Comparison of ENCODE assay signal across 19 cellular contexts in genomic region chr16:89146211-89147005, GRCh38. TPM values are rescaled to one million over a fixed set of nuclear protein-coding genes. Genes with fewer than 3 reads are reported as not detected.
DNase-seq lines count a peak whose midpoint lies in the region; ATAC-seq and TF ChIP-seq lines count a peak whose summit lies in the region.
"Had no signal": no experiment of that assay in that cellular context is flagged by ENCODE, and none has a peak within 500 bp of the region (broad histone marks: within the 10 kb centered on the region; RNA-seq: fewer than 3 reads in every experiment).

No MANE protein-coding gene starts in this region.

- intact Hi-C loops in activated T-helper 1 cell treated with anti-CD3 and anti-CD28 coated beads, Interleukin-12 subunit alpha, Interleukin-12 subunit beta, Interleukin-2, Interleukin-4 antibody, amounts not matched to agents 30 ng/mL and 10 ng/mL and 1 ng/mL, durations not matched to agents 14 hours and 24 hours and 36 hours (cut with micrococcal nuclease): no loop called here

- H3K4me1 ChIP-seq in osteoblast (ENCODE audit: insufficient read depth, low read length): no peaks in the 10 kb centered on the region

- no peak overlapping the region for H3K27ac ChIP-seq in osteoblast (ENCODE audit: low read depth, low read length)

- no peak for DNase-seq in activated T-cell treated with anti-CD3 and anti-CD28 coated beads, Interleukin-2, amount 50 U/mL, for 24 hours
- DNase-seq in activated T-cell treated with anti-CD3 and anti-CD28 coated beads for 4 hours: no peak
- peak; percentile 7 for DNase-seq in GM06990 (ENCODE audit: extremely low read depth, insufficient read length)
- DNase-seq in glutamatergic neuron: peak; percentile 6
- DNase-seq in osteoblast (ENCODE audit: insufficient read length, low spot score, missing footprints): peak; percentile 87
- no peak for DNase-seq in cerebellar nuclear complex (lab: John Stamatoyannopoulos, UW)
- no peak for DNase-seq in left lobe of liver (ENCODE audit: low spot score)
- DNase-seq in activated T-helper 1 cell treated with anti-CD3 and anti-CD28 coated beads, Interleukin-12 subunit alpha, Interleukin-12 subunit beta, Interleukin-2, Interleukin-4 antibody, amounts not matched to agents 30 ng/mL and 10 ng/mL and 1 ng/mL, durations not matched to agents 14 hours and 24 hours and 36 hours (ENCODE audit: low spot score): no peak
- DNase-seq: Calu3; CD4-positive, CD25-positive, alpha-beta regulatory T cell; NCI-H1417; NCI-H2029; NCI-H2171 treated with DMSO at 0.1 percent for 48 hours; NCI-H774 had no signal

- H3K9me3 ChIP-seq in osteoblast (ENCODE audit: low read depth, low read length): no peaks in the 10 kb centered on the region

- no peak overlapping the region for H3K4me3 Mint-ChIP-seq in activated T-cell treated with anti-CD3 and anti-CD28 coated beads, Interleukin-2, amount 50 U/mL, for 24 hours
- H3K4me3 Mint-ChIP-seq in glutamatergic neuron (ENCODE audit: unreplicated experiment): no peak overlapping the region
- H3K4me3 Mint-ChIP-seq in activated T-helper 1 cell treated with anti-CD3 and anti-CD28 coated beads, Interleukin-12 subunit alpha, Interleukin-12 subunit beta, Interleukin-2, Interleukin-4 antibody, amounts not matched to agents 30 ng/mL and 10 ng/mL and 1 ng/mL, durations not matched to agents 14 hours and 24 hours and 36 hours: no peak overlapping the region
- H3K4me3 Mint-ChIP-seq: CD4-positive, CD25-positive, alpha-beta regulatory T cell; GM23338; IgD-negative memory B cell had no signal

- H3K79me2 ChIP-seq in osteoblast (ENCODE audit: insufficient read depth, low read length): no peaks in the 10 kb centered on the region

- no peaks in the 10 kb centered on the region for H3K27me3 Mint-ChIP-seq in activated T-cell treated with anti-CD3 and anti-CD28 coated beads, Interleukin-2, amount 50 U/mL, for 24 hours
- H3K27me3 Mint-ChIP-seq in glutamatergic neuron (ENCODE audit: unreplicated experiment): peaks cover 3% of the 10 kb centered on the region
- no peaks in the 10 kb centered on the region for H3K27me3 Mint-ChIP-seq in activated T-helper 1 cell treated with anti-CD3 and anti-CD28 coated beads, Interleukin-12 subunit alpha, Interleukin-12 subunit beta, Interleukin-2, Interleukin-4 antibody, amounts not matched to agents 30 ng/mL and 10 ng/mL and 1 ng/mL, durations not matched to agents 14 hours and 24 hours and 36 hours (ENCODE audit: insufficient read depth)
- H3K27me3 Mint-ChIP-seq: CD4-positive, CD25-positive, alpha-beta regulatory T cell; IgD-negative memory B cell had no signal

- H2AFZ ChIP-seq in osteoblast (ENCODE audit: low read length): no peak overlapping the region
- H2AFZ ChIP-seq: GM23338 had no signal

- H3K27me3 ChIP-seq in GM06990 (replicated peaks; ENCODE audit: control insufficient read depth, insufficient read depth, low read length) (no peaks in the 10 kb centered on the region), osteoblast (ENCODE audit: insufficient read depth, low read length) (no peaks in the 10 kb centered on the region)

- H3K36me3 Mint-ChIP-seq in activated T-cell treated with anti-CD3 and anti-CD28 coated beads, Interleukin-2, amount 50 U/mL, for 24 hours (ENCODE audit: low read depth): peaks cover 78% of the 10 kb centered on the region
- H3K36me3 Mint-ChIP-seq in glutamatergic neuron (ENCODE audit: unreplicated experiment): peaks cover 31% of the 10 kb centered on the region
- peaks cover 34% of the 10 kb centered on the region for H3K36me3 Mint-ChIP-seq in activated T-helper 1 cell treated with anti-CD3 and anti-CD28 coated beads, Interleukin-12 subunit alpha, Interleukin-12 subunit beta, Interleukin-2, Interleukin-4 antibody, amounts not matched to agents 30 ng/mL and 10 ng/mL and 1 ng/mL, durations not matched to agents 14 hours and 24 hours and 36 hours (ENCODE audit: low read depth)

- peaks cover 26% of the 10 kb centered on the region for H3K36me3 ChIP-seq in GM06990 (ENCODE audit: control insufficient read depth, insufficient read depth, low read length)
- H3K36me3 ChIP-seq in osteoblast (ENCODE audit: insufficient read depth, low read length): peaks cover 29% of the 10 kb centered on the region

- peaks cover 9% of the 10 kb centered on the region for H4K20me1 ChIP-seq in osteoblast (ENCODE audit: insufficient read depth, low read length)

- H3K4me3 ChIP-seq in GM06990 (replicated peaks; ENCODE audit: low read depth, low read length): no peak overlapping the region
- no peak overlapping the region for H3K4me3 ChIP-seq in osteoblast (ENCODE audit: insufficient read depth, low read length)
- H3K4me3 ChIP-seq: GM23338 had no signal

- ATAC-seq in left lobe of liver: no peak
- ATAC-seq: GM23338, Panc1 had no signal

- TF ChIP-seq CTCF in GM06990 (IDR thresholded peaks at IDR 0.05; ENCODE audit: insufficient read depth, low read length, poor library complexity, severe bottlenecking) (no peak), glutamatergic neuron (IDR thresholded peaks at IDR 0.05; ENCODE audit: partially characterized antibody, unreplicated experiment) (no peak), osteoblast (IDR thresholded peaks at IDR 0.05; ENCODE audit: extremely low read depth, low read depth, low read length) (no peak)

- H3K27ac Mint-ChIP-seq in activated T-cell treated with anti-CD3 and anti-CD28 coated beads, Interleukin-2, amount 50 U/mL, for 24 hours: peak overlapping the region; percentile 18
- no peak overlapping the region for H3K27ac Mint-ChIP-seq in glutamatergic neuron (ENCODE audit: unreplicated experiment)
- no peak overlapping the region for H3K27ac Mint-ChIP-seq in activated T-helper 1 cell treated with anti-CD3 and anti-CD28 coated beads, Interleukin-12 subunit alpha, Interleukin-12 subunit beta, Interleukin-2, Interleukin-4 antibody, amounts not matched to agents 30 ng/mL and 10 ng/mL and 1 ng/mL, durations not matched to agents 14 hours and 24 hours and 36 hours
- H3K27ac Mint-ChIP-seq: GM23338, IgD-negative memory B cell had no signal

- H3K9me3 Mint-ChIP-seq in activated T-cell treated with anti-CD3 and anti-CD28 coated beads, Interleukin-2, amount 50 U/mL, for 24 hours: peaks cover 8% of the 10 kb centered on the region
- peaks cover 18% of the 10 kb centered on the region for H3K9me3 Mint-ChIP-seq in glutamatergic neuron (ENCODE audit: unreplicated experiment)
- peaks cover 10% of the 10 kb centered on the region for H3K9me3 Mint-ChIP-seq in activated T-helper 1 cell treated with anti-CD3 and anti-CD28 coated beads, Interleukin-12 subunit alpha, Interleukin-12 subunit beta, Interleukin-2, Interleukin-4 antibody, amounts not matched to agents 30 ng/mL and 10 ng/mL and 1 ng/mL, durations not matched to agents 14 hours and 24 hours and 36 hours

- H3K4me2 ChIP-seq in osteoblast (ENCODE audit: insufficient read depth, low read length): no peak overlapping the region
- H3K4me2 ChIP-seq: GM23338 had no signal

- peaks cover 2% of the 10 kb centered on the region for H3K4me1 Mint-ChIP-seq in activated T-cell treated with anti-CD3 and anti-CD28 coated beads, Interleukin-2, amount 50 U/mL, for 24 hours (ENCODE audit: low read depth)
- no peaks in the 10 kb centered on the region for H3K4me1 Mint-ChIP-seq in glutamatergic neuron (ENCODE audit: low read depth, unreplicated experiment)
- H3K4me1 Mint-ChIP-seq in activated T-helper 1 cell treated with anti-CD3 and anti-CD28 coated beads, Interleukin-12 subunit alpha, Interleukin-12 subunit beta, Interleukin-2, Interleukin-4 antibody, amounts not matched to agents 30 ng/mL and 10 ng/mL and 1 ng/mL, durations not matched to agents 14 hours and 24 hours and 36 hours (ENCODE audit: low read depth): no peaks in the 10 kb centered on the region
- H3K4me1 Mint-ChIP-seq: GM23338 had no signal

RNA-seq across cellular contexts. Expression of gene CDH15, which starts 25.1 kb away (rescaled TPM):
- total RNA-seq in glutamatergic neuron (ENCODE audit: unreplicated experiment) (12.6 TPM), osteoblast (1.5 and 2.2 TPM in 2 replicates), left lobe of liver (4.3 TPM)
- not detected in 2 replicates for total RNA-seq in activated T-helper 1 cell treated with anti-CD3 and anti-CD28 coated beads, Interleukin-12 subunit alpha, Interleukin-12 subunit beta, Interleukin-2, Interleukin-4 antibody, amounts not matched to agents 30 ng/mL and 10 ng/mL and 1 ng/mL, durations not matched to agents 14 hours and 24 hours and 36 hours
- total RNA-seq: Calu3, HT-29 had no signal

RNA-seq across cellular contexts. Expression of gene ACSF3, which starts 52.8 kb away (rescaled TPM):
- total RNA-seq in glutamatergic neuron (ENCODE audit: unreplicated experiment) (29.3 TPM), osteoblast (25.6 and 29.3 TPM in 2 replicates), left lobe of liver (25.5 TPM)
- total RNA-seq in activated T-helper 1 cell treated with anti-CD3 and anti-CD28 coated beads, Interleukin-12 subunit alpha, Interleukin-12 subunit beta, Interleukin-2, Interleukin-4 antibody, amounts not matched to agents 30 ng/mL and 10 ng/mL and 1 ng/mL, durations not matched to agents 14 hours and 24 hours and 36 hours: 37.0 and 39.0 TPM in 2 replicates

RNA-seq across cellular contexts. Expression of gene SLC22A31, which starts 53.9 kb away (rescaled TPM):
- total RNA-seq in glutamatergic neuron (ENCODE audit: unreplicated experiment) (3.9 TPM), osteoblast (not detected in 2 replicates), left lobe of liver (0.30 TPM)
- total RNA-seq in activated T-helper 1 cell treated with anti-CD3 and anti-CD28 coated beads, Interleukin-12 subunit alpha, Interleukin-12 subunit beta, Interleukin-2, Interleukin-4 antibody, amounts not matched to agents 30 ng/mL and 10 ng/mL and 1 ng/mL, durations not matched to agents 14 hours and 24 hours and 36 hours: 1.3 and 2.6 TPM in 2 replicates
- total RNA-seq: CD4-positive, CD25-positive, alpha-beta regulatory T cell; HT-29; NCI-H460 had no signal

Comparison
In these comparisons a context has a peak if more than half of its experiments do, and no peak if none do; other contexts are left out.
1. DNase-seq: peak in GM06990 (single experiment), glutamatergic neuron (single experiment) and osteoblast (single experiment); none in activated T-cell treated with anti-CD3 and anti-CD28 coated beads, Interleukin-2, amount 50 U/mL, for 24 hours (single experiment), activated T-cell treated with anti-CD3 and anti-CD28 coated beads for 4 hours (single experiment), cerebellar nuclear complex (0 of 2), left lobe of liver (single experiment) and activated T-helper 1 cell treated with anti-CD3 and anti-CD28 coated beads, Interleukin-12 subunit alpha, Interleukin-12 subunit beta, Interleukin-2, Interleukin-4 antibody, amounts not matched to agents 30 ng/mL and 10 ng/mL and 1 ng/mL, durations not matched to agents 14 hours and 24 hours and 36 hours (single experiment).